1 cellular context compared by ENCODE assay signal in genomic region chr5:169826618-169827017, GRCh38.
TF ChIP-seq lines count a peak whose summit lies in the region.

No MANE protein-coding gene starts in this region.

TF ChIP-seq in H1, 55 proteins besides CTCF, POLR2A, EP300 and RAD21 (continued from another document):
- no peak for TF ChIP-seq YY1 (IDR thresholded peaks at IDR 0.05; ENCODE audit: low read depth, low read length)
TF ChIP-seq in H1: peak in this region for 0.
